ENCODE assay signal across 22 cellular contexts in the genomic region with DNA sequence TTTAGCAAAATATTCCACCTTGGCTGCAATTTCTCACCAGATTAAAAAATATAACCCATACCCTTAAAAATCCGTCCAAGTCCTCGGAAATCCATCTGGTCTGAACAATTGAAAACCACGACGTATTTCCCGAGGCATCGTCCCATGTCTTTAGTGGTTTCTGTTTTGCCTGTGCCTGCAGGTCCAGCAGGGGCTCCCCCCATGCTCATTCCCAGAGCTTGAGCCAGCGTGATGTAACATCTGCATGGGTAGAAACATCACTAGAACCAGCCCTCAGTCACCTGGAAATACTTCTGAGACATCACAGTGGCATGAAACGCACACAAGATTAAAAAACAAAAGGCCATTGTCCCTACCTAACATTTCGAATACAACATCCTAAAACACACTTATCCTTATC.
"Had no signal": no experiment of that assay in that cellular context is flagged by ENCODE, and none has a peak within 500 bp of the region (broad histone marks: within the 10 kb centered on the region; RNA-seq: fewer than 3 reads in every experiment).

No MANE protein-coding gene starts in this region.

- DNase-seq: activated B cell treated with CpG ODN at 0.5 μM for 24 hours; activated CD4-positive, alpha-beta T cell treated with anti-CD3 and anti-CD28 coated beads for 36 hours; activated CD4-positive, alpha-beta T cell treated with anti-CD3 and anti-CD28 coated beads, Interleukin-2, amount 50 U/mL, for 4 hours; activated CD8-positive, alpha-beta memory T cell treated with anti-CD3 and anti-CD28 coated beads for 24 hours; activated CD8-positive, alpha-beta memory T cell treated with anti-CD3 and anti-CD28 coated beads, Interleukin-2, amount 50 U/mL, for 4 hours; activated T-cell treated with anti-CD3 and anti-CD28 coated beads, Interleukin-2, amount 50 U/mL, for 24 hours; aorta; brain microvascular endothelial cell; effector memory CD4-positive, alpha-beta T cell; esophagus squamous epithelium; head of caudate nucleus; kidney glomerular epithelial cell; left ventricle myocardium inferior; pancreas; psoas muscle; stimulated activated CD4-positive, alpha-beta T cell treated with anti-CD3 and anti-CD28 coated beads, Interleukin-4, amount 100 ng/mL, for 24 hours; stimulated activated naive CD8-positive, alpha-beta T cell treated with anti-CD3 and anti-CD28 coated beads, Interleukin-15, Interleukin-2, amounts not matched to agents 100 U/mL and 50 U/mL, for 24 hours; upper lobe of right lung had no signal

- H3K36me3 ChIP-seq: brain microvascular endothelial cell, esophagus squamous epithelium, gastroesophageal sphincter, left ventricle myocardium inferior, neutrophil, pancreas, right atrium auricular region, upper lobe of right lung had no signal

- H3K4me3 ChIP-seq: esophagus squamous epithelium, gastroesophageal sphincter, left ventricle myocardium inferior, pancreas, psoas muscle, right atrium auricular region, upper lobe of right lung had no signal

- H3K4me1 ChIP-seq: esophagus squamous epithelium, gastroesophageal sphincter, left ventricle myocardium inferior, pancreas, psoas muscle, right atrium auricular region, upper lobe of right lung had no signal

- FAIRE-seq: colon, pancreas had no signal

- H3K27ac ChIP-seq: brain microvascular endothelial cell, esophagus squamous epithelium, gastroesophageal sphincter, left ventricle myocardium inferior, neutrophil, pancreas, psoas muscle, right atrium auricular region, upper lobe of right lung had no signal

- H3K9me3 ChIP-seq: neutrophil, pancreas, psoas muscle, upper lobe of right lung had no signal

- H3K27me3 ChIP-seq: brain microvascular endothelial cell, esophagus squamous epithelium, gastroesophageal sphincter, neutrophil, pancreas, right atrium auricular region, upper lobe of right lung had no signal
